ENCODE assay signal across 1 cellular context in genomic region chr2:219058541-219059374, GRCh38.
TF ChIP-seq lines count a peak whose summit lies in the region.

No MANE protein-coding gene starts in this region.

TF ChIP-seq in HepG2, 621 proteins besides CTCF, POLR2A, EP300 and RAD21 (continued from another document and continues in another):
- TF ChIP-seq UBTF (CRISPR knock-in tag; IDR thresholded peaks at IDR 0.05) = peak; percentile 97
- no peak for TF ChIP-seq GTF2F1 (IDR thresholded peaks at IDR 0.05; ENCODE audit: low read length)
- TF ChIP-seq ZSCAN20 (CRISPR knock-in tag; IDR thresholded peaks at IDR 0.05; ENCODE audit: borderline replicate concordance) = no peak
- no peak for TF ChIP-seq ZNF552 (CRISPR knock-in tag; IDR thresholded peaks at IDR 0.05; ENCODE audit: borderline replicate concordance)
- TF ChIP-seq REXO4 (CRISPR knock-in tag; IDR thresholded peaks at IDR 0.05; ENCODE audit: borderline replicate concordance) = no peak
- TF ChIP-seq ZNF562 (CRISPR knock-in tag; IDR thresholded peaks at IDR 0.05; ENCODE audit: borderline replicate concordance) = no peak
- TF ChIP-seq, protein P1, sequence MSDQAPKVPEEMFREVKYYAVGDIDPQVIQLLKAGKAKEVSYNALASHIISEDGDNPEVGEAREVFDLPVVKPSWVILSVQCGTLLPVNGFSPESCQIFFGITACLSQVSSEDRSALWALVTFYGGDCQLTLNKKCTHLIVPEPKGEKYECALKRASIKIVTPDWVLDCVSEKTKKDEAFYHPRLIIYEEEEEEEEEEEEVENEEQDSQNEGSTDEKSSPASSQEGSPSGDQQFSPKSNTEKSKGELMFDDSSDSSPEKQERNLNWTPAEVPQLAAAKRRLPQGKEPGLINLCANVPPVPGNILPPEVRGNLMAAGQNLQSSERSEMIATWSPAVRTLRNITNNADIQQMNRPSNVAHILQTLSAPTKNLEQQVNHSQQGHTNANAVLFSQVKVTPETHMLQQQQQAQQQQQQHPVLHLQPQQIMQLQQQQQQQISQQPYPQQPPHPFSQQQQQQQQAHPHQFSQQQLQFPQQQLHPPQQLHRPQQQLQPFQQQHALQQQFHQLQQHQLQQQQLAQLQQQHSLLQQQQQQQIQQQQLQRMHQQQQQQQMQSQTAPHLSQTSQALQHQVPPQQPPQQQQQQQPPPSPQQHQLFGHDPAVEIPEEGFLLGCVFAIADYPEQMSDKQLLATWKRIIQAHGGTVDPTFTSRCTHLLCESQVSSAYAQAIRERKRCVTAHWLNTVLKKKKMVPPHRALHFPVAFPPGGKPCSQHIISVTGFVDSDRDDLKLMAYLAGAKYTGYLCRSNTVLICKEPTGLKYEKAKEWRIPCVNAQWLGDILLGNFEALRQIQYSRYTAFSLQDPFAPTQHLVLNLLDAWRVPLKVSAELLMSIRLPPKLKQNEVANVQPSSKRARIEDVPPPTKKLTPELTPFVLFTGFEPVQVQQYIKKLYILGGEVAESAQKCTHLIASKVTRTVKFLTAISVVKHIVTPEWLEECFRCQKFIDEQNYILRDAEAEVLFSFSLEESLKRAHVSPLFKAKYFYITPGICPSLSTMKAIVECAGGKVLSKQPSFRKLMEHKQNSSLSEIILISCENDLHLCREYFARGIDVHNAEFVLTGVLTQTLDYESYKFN (CRISPR knock-in tag; conservative IDR thresholded peaks at IDR 0.05) = peak; percentile 84
- no peak for TF ChIP-seq MTA1 (CRISPR knock-in tag; IDR thresholded peaks at IDR 0.05; ENCODE audit: borderline replicate concordance)
- peak; percentile 87 for TF ChIP-seq RNF2 (conservative IDR thresholded peaks at IDR 0.05; ENCODE audit: low read depth)
- no peak for TF ChIP-seq MAFK (conservative IDR thresholded peaks at IDR 0.05 in 1 of 2, IDR thresholded peaks at IDR 0.05 in 1 of 2; ENCODE audit: low read length in 2 of 2)
- TF ChIP-seq, protein P2, sequence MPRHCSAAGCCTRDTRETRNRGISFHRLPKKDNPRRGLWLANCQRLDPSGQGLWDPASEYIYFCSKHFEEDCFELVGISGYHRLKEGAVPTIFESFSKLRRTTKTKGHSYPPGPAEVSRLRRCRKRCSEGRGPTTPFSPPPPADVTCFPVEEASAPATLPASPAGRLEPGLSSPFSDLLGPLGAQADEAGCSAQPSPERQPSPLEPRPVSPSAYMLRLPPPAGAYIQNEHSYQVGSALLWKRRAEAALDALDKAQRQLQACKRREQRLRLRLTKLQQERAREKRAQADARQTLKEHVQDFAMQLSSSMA (CRISPR knock-in tag; IDR thresholded peaks at IDR 0.05) = peak; percentile 92
- peak; percentile 62 for TF ChIP-seq FOXA3 (CRISPR knock-in tag; IDR thresholded peaks at IDR 0.05)
- TF ChIP-seq NFKB2 (CRISPR knock-in tag; IDR thresholded peaks at IDR 0.05; ENCODE audit: borderline replicate concordance) = 0 out of 2 replicates have a peak, but pooled peaks have one; percentile 3
- TF ChIP-seq JUNB (CRISPR knock-in tag; IDR thresholded peaks at IDR 0.05; ENCODE audit: borderline replicate concordance) = no peak
- TF ChIP-seq, protein P3, sequence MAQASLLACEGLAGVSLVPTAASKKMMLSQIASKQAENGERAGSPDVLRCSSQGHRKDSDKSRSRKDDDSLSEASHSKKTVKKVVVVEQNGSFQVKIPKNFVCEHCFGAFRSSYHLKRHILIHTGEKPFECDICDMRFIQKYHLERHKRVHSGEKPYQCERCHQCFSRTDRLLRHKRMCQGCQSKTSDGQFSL (CRISPR knock-in tag; IDR thresholded peaks at IDR 0.05) = no peak
- no peak for TF ChIP-seq ELF4 (CRISPR knock-in tag; IDR thresholded peaks at IDR 0.05; ENCODE audit: borderline replicate concordance)
- no peak for TF ChIP-seq AGO1 (IDR thresholded peaks at IDR 0.05; ENCODE audit: low read depth, low read length, poor library complexity, severe bottlenecking)
- TF ChIP-seq ZSCAN12 (CRISPR knock-in tag; IDR thresholded peaks at IDR 0.05) = no peak
- TF ChIP-seq FOXC1 (CRISPR knock-in tag; IDR thresholded peaks at IDR 0.05; ENCODE audit: borderline replicate concordance) = peak; percentile 67; the same call in 1 of the 2 replicates
- TF ChIP-seq, protein P4, sequence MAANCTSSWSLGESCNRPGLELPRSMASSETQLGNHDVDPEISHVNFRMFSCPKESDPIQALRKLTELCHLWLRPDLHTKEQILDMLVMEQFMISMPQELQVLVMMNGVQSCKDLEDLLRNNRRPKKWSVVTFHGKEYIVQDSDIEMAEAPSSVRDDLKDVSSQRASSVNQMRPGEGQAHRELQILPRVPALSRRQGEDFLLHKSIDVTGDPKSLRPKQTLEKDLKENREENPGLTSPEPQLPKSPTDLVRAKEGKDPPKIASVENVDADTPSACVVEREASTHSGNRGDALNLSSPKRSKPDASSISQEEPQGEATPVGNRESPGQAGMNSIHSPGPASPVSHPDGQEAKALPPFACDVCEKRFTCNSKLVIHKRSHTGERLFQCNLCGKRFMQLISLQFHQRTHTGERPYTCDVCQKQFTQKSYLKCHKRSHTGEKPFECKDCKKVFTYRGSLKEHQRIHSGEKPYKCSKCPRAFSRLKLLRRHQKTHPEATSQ (CRISPR knock-in tag; IDR thresholded peaks at IDR 0.05; ENCODE audit: borderline replicate concordance) = 0 out of 2 replicates have a peak, but pooled peaks have one; percentile 34
- peak; percentile 52; the same call in 1 of the 2 replicates for TF ChIP-seq TFE3 (CRISPR knock-in tag; IDR thresholded peaks at IDR 0.05)
- 0 out of 2 replicates have a peak, but pooled peaks have one; percentile 7 for TF ChIP-seq ZNF83 (CRISPR knock-in tag; IDR thresholded peaks at IDR 0.05; ENCODE audit: borderline replicate concordance)
- TF ChIP-seq PRDM10 (CRISPR knock-in tag; IDR thresholded peaks at IDR 0.05; ENCODE audit: low read depth) = no peak
- peak; percentile 34; the same call in 1 of the 2 replicates for TF ChIP-seq NFYB (CRISPR knock-in tag; IDR thresholded peaks at IDR 0.05)
- TF ChIP-seq AFF4 (CRISPR knock-in tag; IDR thresholded peaks at IDR 0.05) = no peak
- no peak for TF ChIP-seq CHCHD3 (CRISPR knock-in tag; IDR thresholded peaks at IDR 0.05)
- TF ChIP-seq TAF1 (CRISPR knock-in tag; IDR thresholded peaks at IDR 0.05) = no peak
- TF ChIP-seq, protein P5, sequence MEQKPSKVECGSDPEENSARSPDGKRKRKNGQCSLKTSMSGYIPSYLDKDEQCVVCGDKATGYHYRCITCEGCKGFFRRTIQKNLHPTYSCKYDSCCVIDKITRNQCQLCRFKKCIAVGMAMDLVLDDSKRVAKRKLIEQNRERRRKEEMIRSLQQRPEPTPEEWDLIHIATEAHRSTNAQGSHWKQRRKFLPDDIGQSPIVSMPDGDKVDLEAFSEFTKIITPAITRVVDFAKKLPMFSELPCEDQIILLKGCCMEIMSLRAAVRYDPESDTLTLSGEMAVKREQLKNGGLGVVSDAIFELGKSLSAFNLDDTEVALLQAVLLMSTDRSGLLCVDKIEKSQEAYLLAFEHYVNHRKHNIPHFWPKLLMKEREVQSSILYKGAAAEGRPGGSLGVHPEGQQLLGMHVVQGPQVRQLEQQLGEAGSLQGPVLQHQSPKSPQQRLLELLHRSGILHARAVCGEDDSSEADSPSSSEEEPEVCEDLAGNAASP (CRISPR knock-in tag; IDR thresholded peaks at IDR 0.05; ENCODE audit: borderline replicate concordance) = peak; percentile 38; the same call in 1 of the 2 replicates
- TF ChIP-seq FOXK1 (CRISPR knock-in tag; IDR thresholded peaks at IDR 0.05; ENCODE audit: borderline replicate concordance, low read depth) = no peak
- TF ChIP-seq NFKBIZ (CRISPR knock-in tag; IDR thresholded peaks at IDR 0.05) = no peak
- TF ChIP-seq NR2C2 (CRISPR knock-in tag; IDR thresholded peaks at IDR 0.05; ENCODE audit: borderline replicate concordance) = peak; percentile 52; the same call in 1 of the 2 replicates
- peak; percentile 52; the same call in 1 of the 2 replicates for TF ChIP-seq MXD4 (CRISPR knock-in tag; IDR thresholded peaks at IDR 0.05)
- TF ChIP-seq ZC3H4 (CRISPR knock-in tag; IDR thresholded peaks at IDR 0.05; ENCODE audit: borderline replicate concordance) = no peak
- TF ChIP-seq ZNF260 (CRISPR knock-in tag; IDR thresholded peaks at IDR 0.05; ENCODE audit: borderline replicate concordance, low read depth) = no peak
- TF ChIP-seq ZNF747 (CRISPR knock-in tag; IDR thresholded peaks at IDR 0.05; ENCODE audit: borderline replicate concordance) = no peak; the same call in 1 of the 2 replicates
- TF ChIP-seq HBP1 (CRISPR knock-in tag; IDR thresholded peaks at IDR 0.05; ENCODE audit: low read depth) = no peak
